In genomic region chr4:153776601-153777000, GRCh38 we compare ENCODE assay signal across 29 cellular contexts. TPM values are rescaled to one million over a fixed set of nuclear protein-coding genes. Genes with fewer than 3 reads are reported as not detected.
"Had no signal": no experiment of that assay in that cellular context is flagged by ENCODE, and none has a peak within 500 bp of the region (broad histone marks: within the 10 kb centered on the region; RNA-seq: fewer than 3 reads in every experiment).

No MANE protein-coding gene starts in this region.

- H3K27me3 ChIP-seq: suprapubic skin, testis, thyroid gland, tibial nerve, upper lobe of left lung, upper lobe of right lung, uterus, vagina had no signal

- H3K4me1 ChIP-seq: stomach, suprapubic skin, testis, thyroid gland, tibial artery, tibial nerve, transverse colon, upper lobe of left lung, upper lobe of right lung, uterus, vagina had no signal

- H3K9me3 Mint-ChIP-seq: stimulated activated effector memory CD8-positive, alpha-beta T cell treated with anti-CD3 and anti-CD28 coated beads, Interleukin-12 subunit alpha, Interleukin-12 subunit beta, amount 100 ng/mL, for 72 hours; stimulated activated naive B cell treated with anti-CD40 and anti-IgM and Interleukin-4, amounts not matched to agents 10 μg/mL and 1 μg/mL and 100 μg/mL, for 72 hours; stimulated activated naive CD8-positive, alpha-beta T cell treated with anti-CD3 and anti-CD28 coated beads, Interleukin-15, amount 100 ng/mL, for 72 hours; type B pancreatic cell had no signal

- H3K4me3 ChIP-seq: stomach, suprapubic skin, testis, thoracic aorta, thyroid gland, tibial artery, tibial nerve, transverse colon, upper lobe of left lung, upper lobe of right lung, uterus, vagina had no signal

- H3K4me3 Mint-ChIP-seq: stimulated activated effector memory CD8-positive, alpha-beta T cell treated with anti-CD3 and anti-CD28 coated beads, Interleukin-12 subunit alpha, Interleukin-12 subunit beta, amount 100 ng/mL, for 72 hours; stimulated activated memory B cell treated with anti-CD40 and anti-IgM and Interleukin-4, amounts not matched to agents 10 μg/mL and 1 μg/mL and 100 μg/mL, for 72 hours; stimulated activated naive B cell treated with anti-CD40 and anti-IgM and Interleukin-4, amounts not matched to agents 10 μg/mL and 1 μg/mL and 100 μg/mL, for 72 hours; stimulated activated naive CD8-positive, alpha-beta T cell treated with anti-CD3 and anti-CD28 coated beads, Interleukin-15, amount 100 ng/mL, for 72 hours; stimulated activated naive CD8-positive, alpha-beta T cell treated with anti-CD3 and anti-CD28 coated beads, Interleukin-15, Interleukin-2, amounts not matched to agents 100 ng/mL and 50 ng/mL, for 24 hours; type B pancreatic cell had no signal

- DNase-seq: stimulated activated CD4-positive, alpha-beta T cell treated with anti-CD3 and anti-CD28 coated beads, Interleukin-2, amount 100 ng/mL, for 48 hours; stimulated activated CD4-positive, alpha-beta T cell treated with anti-CD3 and anti-CD28 coated beads, Interleukin-4, amount 100 ng/mL, for 1 hour; stimulated activated CD4-positive, alpha-beta T cell treated with anti-CD3 and anti-CD28 coated beads, Interleukin-4, amount 100 ng/mL, for 24 hours; stimulated activated CD4-positive, alpha-beta T cell treated with anti-CD3 and anti-CD28 coated beads, Interleukin-4, amount 100 ng/mL, for 4 hours; stimulated activated CD8-positive, alpha-beta memory T cell treated with anti-CD3 and anti-CD28 coated beads, Interleukin-4, amount 100 ng/mL, for 48 hours; stimulated activated naive B cell treated with anti-CD40 and anti-IgM and Interleukin-4, amounts not matched to agents 10 μg/mL and 1 μg/mL and 100 μg/mL, for 72 hours; stimulated activated naive CD4-positive, alpha-beta T cell; stimulated activated naive CD4-positive, alpha-beta T cell treated with Interleukin-2 at 50 U/mL for 16 hours; stimulated activated naive CD8-positive, alpha-beta T cell treated with anti-CD3 and anti-CD28 coated beads, Interleukin-15, amount 100 ng/mL, for 72 hours; stimulated activated naive CD8-positive, alpha-beta T cell treated with anti-CD3 and anti-CD28 coated beads, Interleukin-15, Interleukin-2, amounts not matched to agents 100 U/mL and 50 U/mL, for 24 hours; stomach; substantia nigra; testis; thyroid gland; tibial artery; transverse colon; trophoblast cell; upper lobe of left lung; upper lobe of right lung; uterus had no signal

- H3K27ac ChIP-seq: stomach, suprapubic skin, testis, thoracic aorta, thyroid gland, tibial artery, tibial nerve, transverse colon, upper lobe of left lung, upper lobe of right lung, uterus, vagina had no signal

- H3K9me3 ChIP-seq: suprapubic skin, testis, thoracic aorta, thyroid gland, tibial artery, transverse colon, upper lobe of left lung, upper lobe of right lung, uterus, vagina had no signal

- H3K36me3 ChIP-seq: stomach, suprapubic skin, thoracic aorta, thyroid gland, tibial artery, tibial nerve, transverse colon, upper lobe of left lung, upper lobe of right lung, uterus, vagina had no signal

- H3K4me1 Mint-ChIP-seq: stimulated activated effector memory CD8-positive, alpha-beta T cell treated with anti-CD3 and anti-CD28 coated beads, Interleukin-12 subunit alpha, Interleukin-12 subunit beta, amount 100 ng/mL, for 72 hours; stimulated activated memory B cell treated with anti-CD40 and anti-IgM and Interleukin-4, amounts not matched to agents 10 μg/mL and 1 μg/mL and 100 μg/mL, for 72 hours; stimulated activated naive B cell treated with anti-CD40 and anti-IgM and Interleukin-4, amounts not matched to agents 10 μg/mL and 1 μg/mL and 100 μg/mL, for 72 hours; stimulated activated naive CD8-positive, alpha-beta T cell treated with anti-CD3 and anti-CD28 coated beads, Interleukin-15, amount 100 ng/mL, for 72 hours had no signal

- H3K36me3 Mint-ChIP-seq: stimulated activated effector memory CD8-positive, alpha-beta T cell treated with anti-CD3 and anti-CD28 coated beads, Interleukin-12 subunit alpha, Interleukin-12 subunit beta, amount 100 ng/mL, for 72 hours; type B pancreatic cell had no signal

- H3K27ac Mint-ChIP-seq: stimulated activated effector memory CD8-positive, alpha-beta T cell treated with anti-CD3 and anti-CD28 coated beads, Interleukin-12 subunit alpha, Interleukin-12 subunit beta, amount 100 ng/mL, for 72 hours; stimulated activated memory B cell treated with anti-CD40 and anti-IgM and Interleukin-4, amounts not matched to agents 10 μg/mL and 1 μg/mL and 100 μg/mL, for 72 hours; stimulated activated naive B cell treated with anti-CD40 and anti-IgM and Interleukin-4, amounts not matched to agents 10 μg/mL and 1 μg/mL and 100 μg/mL, for 72 hours; stimulated activated naive CD8-positive, alpha-beta T cell treated with anti-CD3 and anti-CD28 coated beads, Interleukin-15, amount 100 ng/mL, for 72 hours; stimulated activated naive CD8-positive, alpha-beta T cell treated with anti-CD3 and anti-CD28 coated beads, Interleukin-15, Interleukin-2, amounts not matched to agents 100 ng/mL and 50 ng/mL, for 24 hours; type B pancreatic cell had no signal

- ATAC-seq: stimulated activated effector memory CD8-positive, alpha-beta T cell treated with anti-CD3 and anti-CD28 coated beads, Interleukin-12 subunit alpha, Interleukin-12 subunit beta, amount 100 ng/mL, for 72 hours; stimulated activated memory B cell treated with anti-CD40 and anti-IgM and Interleukin-4, amounts not matched to agents 10 μg/mL and 1 μg/mL and 100 μg/mL, for 72 hours; stimulated activated naive B cell treated with anti-CD40 and anti-IgM and Interleukin-4, amounts not matched to agents 10 μg/mL and 1 μg/mL and 100 μg/mL, for 72 hours; stimulated activated naive CD8-positive, alpha-beta T cell treated with anti-CD3 and anti-CD28 coated beads, Interleukin-15, amount 100 ng/mL, for 72 hours; stimulated activated naive CD8-positive, alpha-beta T cell treated with anti-CD3 and anti-CD28 coated beads, Interleukin-15, Interleukin-2, amounts not matched to agents 100 U/mL and 50 U/mL, for 24 hours; upper lobe of right lung had no signal

RNA-seq across cellular contexts. Expression of gene RNF175, which starts 16.8 kb away (rescaled TPM):
- total RNA-seq: subcutaneous adipose tissue, suprapubic skin, thoracic aorta, upper lobe of left lung, upper lobe of right lung had no signal
- polyA plus RNA-seq: stomach had no signal
